In genomic region chr11:77402218-77402556, GRCh38 we compare ENCODE assay signal across 12 cellular contexts.
DNase-seq lines count a peak whose midpoint lies in the region; ATAC-seq and TF ChIP-seq lines count a peak whose summit lies in the region.
"Had no signal": no experiment of that assay in that cellular context is flagged by ENCODE, and none has a peak within 500 bp of the region (broad histone marks: within the 10 kb centered on the region; RNA-seq: fewer than 3 reads in every experiment).

No MANE protein-coding gene starts in this region.

- peaks cover 17% of the 10 kb centered on the region for H3K4me1 Mint-ChIP-seq in Caco-2 (ENCODE audit: low read depth, unreplicated experiment)

- H3K36me3 Mint-ChIP-seq in Caco-2 (ENCODE audit: insufficient read depth, unreplicated experiment) = no peaks in the 10 kb centered on the region

- H3K27me3 ChIP-seq in Caco-2 (replicated peaks; ENCODE audit: control insufficient read depth, insufficient read depth, low read length) = no peaks in the 10 kb centered on the region
- H3K27me3 ChIP-seq: gastroesophageal sphincter had no signal

- peak; percentile 32 for DNase-seq in DMS153 (lab: John Stamatoyannopoulos, UW)
- peak; percentile 35 for DNase-seq in NCI-H2196 treated with DMSO at 0.1 percent for 48 hours (lab: John Stamatoyannopoulos, UW; ENCODE audit: unreplicated experiment)
- no peak for DNase-seq in epithelial cell of prostate (ENCODE audit: low read depth, low spot score)
- no peak for DNase-seq in Caco-2
- DNase-seq in NCI-H2227 treated with DMSO at 0.1 percent for 48 hours (lab: John Stamatoyannopoulos, UW) = no peak
- DNase-seq: amniotic stem cell; stimulated activated CD4-positive, alpha-beta T cell treated with anti-CD3 and anti-CD28 coated beads, Interleukin-1b, Interleukin-23, amount 100 ng/mL, for 48 hours had no signal

- H3K9me3 Mint-ChIP-seq in Caco-2 (ENCODE audit: unreplicated experiment) = peaks cover 9% of the 10 kb centered on the region

- intact Hi-C loops in Caco-2 (cut with micrococcal nuclease; ENCODE audit: unreplicated experiment) = no loop called here

- H3K36me3 ChIP-seq in Caco-2 (ENCODE audit: control insufficient read depth, insufficient read depth, low read length) = no peaks in the 10 kb centered on the region
- H3K36me3 ChIP-seq: gastroesophageal sphincter had no signal

- peaks cover 3% of the 10 kb centered on the region; the same call in 1 of the 2 replicates for H3K4me1 ChIP-seq in Caco-2

- H3K4me3 ChIP-seq in Caco-2 (ENCODE audit: low read depth, low read length) = no peak overlapping the region
- H3K4me3 ChIP-seq: gastroesophageal sphincter had no signal

- no peak overlapping the region for H3K4me3 Mint-ChIP-seq in Caco-2 (ENCODE audit: unreplicated experiment)

- TF ChIP-seq CTCF in C4-2B (conservative IDR thresholded peaks at IDR 0.05) (no peak), Caco-2 (IDR thresholded peaks at IDR 0.05; ENCODE audit: insufficient read depth in 1 of 2, low read depth in 1 of 2, low read length in 1 of 2, severe bottlenecking in 1 of 2, unreplicated experiment in 1 of 2) (no peak)

- ATAC-seq in HG02571 (IDR thresholded peaks at IDR 0.05; ENCODE audit: unreplicated experiment) = no peak
- ATAC-seq: gastroesophageal sphincter, Panc1, SK-N-SH treated with all-trans-retinoic acid at 6 μM for 48 hours had no signal

- peak overlapping the region; percentile 28; the same call in 1 of the 2 replicates for H3K27ac ChIP-seq in C4-2B
- peak overlapping the region; percentile 69 for H3K27ac ChIP-seq in epithelial cell of prostate
- H3K27ac ChIP-seq: gastroesophageal sphincter had no signal

- CTCF ChIA-PET in Caco-2 (lab: Charles Lee) = interaction anchor here (1.1 kb wide), 1 partner anchor 70 kb away, joined by 3 read pairs; no protein-coding TSS in a partner anchor

- no peak overlapping the region for H3K27ac Mint-ChIP-seq in Caco-2 (ENCODE audit: unreplicated experiment)

- H3K9me3 ChIP-seq in Caco-2 = no peaks in the 10 kb centered on the region
- H3K9me3 ChIP-seq: gastroesophageal sphincter had no signal

- no peaks in the 10 kb centered on the region for H3K27me3 Mint-ChIP-seq in Caco-2 (ENCODE audit: insufficient read depth, unreplicated experiment)

- BruUV-seq in Caco-2 (replicated peaks; lab: Mats Ljungman, UMichigan) = no TSS peak

- POLR2A ChIA-PET in Caco-2 (lab: Charles Lee) = no interaction called here

Comparison
In these comparisons a context has a peak if more than half of its experiments do, and no peak if none do; other contexts are left out.
1. DNase-seq: peak in DMS153 (single experiment) and NCI-H2196 treated with DMSO at 0.1 percent for 48 hours (single experiment); none in epithelial cell of prostate (single experiment), Caco-2 (0 of 2) and NCI-H2227 treated with DMSO at 0.1 percent for 48 hours (single experiment).